Comparison of ENCODE assay signal across 20 cellular contexts in genomic region chr20:50898475-50898874, GRCh38. TPM values are rescaled to one million over a fixed set of nuclear protein-coding genes. Genes with fewer than 3 reads are reported as not detected.
A peak's percentile ranks its signal among the peaks of the same experiment; 100 is the strongest.
DNase-seq lines count a peak whose midpoint lies in the region; ATAC-seq, FAIRE-seq and TF ChIP-seq lines count a peak whose summit lies in the region.
"Had no signal": no experiment of that assay in that cellular context is flagged by ENCODE, and none has a peak within 500 bp of the region (broad histone marks: within the 10 kb centered on the region; RNA-seq: fewer than 3 reads in every experiment).

No MANE protein-coding gene starts in this region.

- intact Hi-C loops in activated CD4-positive, alpha-beta T cell treated with anti-CD3 and anti-CD28 coated beads for 36 hours (cut with DNase I, micrococcal nuclease), result no loop called here
- intact Hi-C loops in testis (cut with DNase I; ENCODE audit: low total_unique reads) (no loop called here), posterior cingulate gyrus (cut with DNase I) (no loop called here)

- H4K20me1 ChIP-seq in hepatocyte (ENCODE audit: insufficient read depth, poor library complexity, severe bottlenecking) (peaks cover 49% of the 10 kb centered on the region), SK-N-SH (ENCODE audit: insufficient read depth) (peaks cover 70% of the 10 kb centered on the region)

- 96% methylated on average over 1 of the region's 1 CpG for WGBS in hepatocyte (ENCODE audit: low lambda C conversion rate, missing lambda C conversion rate)
- WGBS in testis, 2 donors, result 80 to 90% methylated on average over 1 of the region's 1 CpG
- 100% methylated on average over 1 of the region's 1 CpG for WGBS in SK-N-SH (ENCODE audit: low lambda C conversion rate)

- no peak for FAIRE-seq in GM12891 (lab: Jason Lieb, UNC)
- FAIRE-seq: D721Med had no signal

- no peaks in the 10 kb centered on the region for H3K27me3 ChIP-seq in hepatocyte
- H3K27me3 ChIP-seq in testis, result no peaks in the 10 kb centered on the region
- no peaks in the 10 kb centered on the region for H3K27me3 ChIP-seq in SK-N-SH (ENCODE audit: insufficient read depth)
- H3K27me3 ChIP-seq: BLaER1, ovary, sigmoid colon, upper lobe of left lung had no signal

- H3K9ac ChIP-seq in SK-N-SH, result no peak overlapping the region
- H3K9ac ChIP-seq: BLaER1 had no signal

- peaks cover 10% of the 10 kb centered on the region for H3K4me1 Mint-ChIP-seq in activated CD4-positive, alpha-beta T cell treated with anti-CD3 and anti-CD28 coated beads for 36 hours
- H3K4me1 Mint-ChIP-seq in activated naive CD8-positive, alpha-beta T cell treated with anti-CD3 and anti-CD28 coated beads, Interleukin-2, amount 10 ng/mL, durations not matched to agents 7 days and 5 days, result peaks cover 9% of the 10 kb centered on the region
- H3K4me1 Mint-ChIP-seq: H9 had no signal

- H3K9me3 Mint-ChIP-seq in activated CD4-positive, alpha-beta T cell treated with anti-CD3 and anti-CD28 coated beads for 36 hours (ENCODE audit: low read depth), result no peaks in the 10 kb centered on the region
- no peaks in the 10 kb centered on the region for H3K9me3 Mint-ChIP-seq in activated naive CD8-positive, alpha-beta T cell treated with anti-CD3 and anti-CD28 coated beads, Interleukin-2, amount 10 ng/mL, durations not matched to agents 7 days and 5 days
- H3K9me3 Mint-ChIP-seq: H9 had no signal

- H2AFZ ChIP-seq in hepatocyte (no peak overlapping the region), SK-N-SH (ENCODE audit: low read depth) (no peak overlapping the region)

- H3K4me3 ChIP-seq in hepatocyte, result no peak overlapping the region
- H3K4me3 ChIP-seq in testis, result no peak overlapping the region
- H3K4me3 ChIP-seq in SK-N-SH (ENCODE audit: low read depth in 2 of 2, low read length in 1 of 2), result no peak overlapping the region
- H3K4me3 ChIP-seq: BLaER1, ovary, sigmoid colon, upper lobe of left lung had no signal

- POLR2A ChIA-PET in activated CD4-positive, alpha-beta T cell treated with anti-CD3 and anti-CD28 coated beads for 36 hours (lab: Charles Lee), result no interaction called here
- POLR2A ChIA-PET in activated naive CD8-positive, alpha-beta T cell treated with anti-CD3 and anti-CD28 coated beads, Interleukin-2, amount 10 ng/mL, durations not matched to agents 7 days and 5 days (lab: Charles Lee), result interaction anchor here (0.6 to 0.9 kb wide), 2 partner anchors 21 to 104 kb away, joined by 3 to 4 read pairs; no protein-coding TSS in a partner anchor
- POLR2A ChIA-PET in SK-N-SH (lab: Yijun Ruan, JAX), result no interaction called here

- no peak overlapping the region for H3K4me2 ChIP-seq in hepatocyte
- H3K4me2 ChIP-seq in SK-N-SH, result no peak overlapping the region
- H3K4me2 ChIP-seq: BLaER1 had no signal

- H3K27me3 Mint-ChIP-seq in activated CD4-positive, alpha-beta T cell treated with anti-CD3 and anti-CD28 coated beads for 36 hours, result no peaks in the 10 kb centered on the region
- no peaks in the 10 kb centered on the region for H3K27me3 Mint-ChIP-seq in activated naive CD8-positive, alpha-beta T cell treated with anti-CD3 and anti-CD28 coated beads, Interleukin-2, amount 10 ng/mL, durations not matched to agents 7 days and 5 days

- no peak for ATAC-seq in activated CD4-positive, alpha-beta T cell treated with anti-CD3 and anti-CD28 coated beads for 36 hours
- ATAC-seq in activated naive CD8-positive, alpha-beta T cell treated with anti-CD3 and anti-CD28 coated beads, Interleukin-2, amount 10 ng/mL, durations not matched to agents 7 days and 5 days (ENCODE audit: low read depth), result no peak

- H3K36me3 Mint-ChIP-seq in activated CD4-positive, alpha-beta T cell treated with anti-CD3 and anti-CD28 coated beads for 36 hours (ENCODE audit: low read depth), result peaks cover 51% of the 10 kb centered on the region
- H3K36me3 Mint-ChIP-seq in activated naive CD8-positive, alpha-beta T cell treated with anti-CD3 and anti-CD28 coated beads, Interleukin-2, amount 10 ng/mL, durations not matched to agents 7 days and 5 days, result peaks cover 33% of the 10 kb centered on the region

- H3K27ac ChIP-seq in hepatocyte (peak overlapping the region; percentile 28), testis (no peak overlapping the region), SK-N-SH (ENCODE audit: low read depth in 2 of 2, low read length in 1 of 2) (no peak overlapping the region)
- H3K27ac ChIP-seq: BLaER1, ovary, sigmoid colon, upper lobe of left lung had no signal

- H3K9me3 ChIP-seq in hepatocyte (ENCODE audit: low read depth), result no peaks in the 10 kb centered on the region
- H3K9me3 ChIP-seq in testis, result no peaks in the 10 kb centered on the region
- no peaks in the 10 kb centered on the region for H3K9me3 ChIP-seq in SK-N-SH
- H3K9me3 ChIP-seq: BLaER1, ovary, sigmoid colon, upper lobe of left lung had no signal

- no peaks in the 10 kb centered on the region for H3K36me3 ChIP-seq in hepatocyte (replicated peaks; ENCODE audit: insufficient read depth, low read depth)
- no peaks in the 10 kb centered on the region for H3K36me3 ChIP-seq in testis (ENCODE audit: low read depth, missing control alignments)
- H3K36me3 ChIP-seq in SK-N-SH (replicated peaks in 1 of 2; ENCODE audit: control insufficient read depth in 1 of 2, insufficient read depth in 2 of 2, low read length in 1 of 2), result peaks cover 84 to 93% of the 10 kb centered on the region in 2 experiments
- H3K36me3 ChIP-seq: ovary had no signal

- no peak overlapping the region for H3K4me3 Mint-ChIP-seq in activated CD4-positive, alpha-beta T cell treated with anti-CD3 and anti-CD28 coated beads for 36 hours
- no peak overlapping the region for H3K4me3 Mint-ChIP-seq in activated naive CD8-positive, alpha-beta T cell treated with anti-CD3 and anti-CD28 coated beads, Interleukin-2, amount 10 ng/mL, durations not matched to agents 7 days and 5 days
- H3K4me3 Mint-ChIP-seq: H9 had no signal

- no peak for TF ChIP-seq EP300 in SK-N-SH (IDR thresholded peaks at IDR 0.05; ENCODE audit: borderline replicate concordance in 1 of 2, low read depth in 1 of 2, low read length in 1 of 2)

- no peak for TF ChIP-seq CTCF in hepatocyte (IDR thresholded peaks at IDR 0.05; ENCODE audit: poor library complexity)
- no peak for TF ChIP-seq CTCF in testis (IDR thresholded peaks at IDR 0.05)
- TF ChIP-seq CTCF in SK-N-SH (IDR thresholded peaks at IDR 0.05), result no peak

- peaks cover 13% of the 10 kb centered on the region for H3K4me1 ChIP-seq in hepatocyte (ENCODE audit: insufficient read depth)
- peaks cover 4% of the 10 kb centered on the region for H3K4me1 ChIP-seq in testis
- no peaks in the 10 kb centered on the region; a peak in 1 of 4 replicates for H3K4me1 ChIP-seq in SK-N-SH (ENCODE audit: control insufficient read depth in 1 of 2, insufficient read depth in 2 of 2, low read depth in 1 of 2, low read length in 1 of 2)
- H3K4me1 ChIP-seq: BLaER1 had no signal

- H3K27ac Mint-ChIP-seq in activated CD4-positive, alpha-beta T cell treated with anti-CD3 and anti-CD28 coated beads for 36 hours, result peak overlapping the region; percentile 84
- peak overlapping the region; percentile 57 for H3K27ac Mint-ChIP-seq in activated naive CD8-positive, alpha-beta T cell treated with anti-CD3 and anti-CD28 coated beads, Interleukin-2, amount 10 ng/mL, durations not matched to agents 7 days and 5 days

- no peak for TF ChIP-seq POLR2A in GM12891 (IDR thresholded peaks at IDR 0.05; ENCODE audit: low read depth, low read length)
- no peak for TF ChIP-seq POLR2A in testis (IDR thresholded peaks at IDR 0.05)

- peaks cover 13% of the 10 kb centered on the region for H3F3A ChIP-seq in SK-N-SH (replicated peaks; ENCODE audit: insufficient read depth)

- CTCF ChIA-PET in activated CD4-positive, alpha-beta T cell treated with anti-CD3 and anti-CD28 coated beads for 36 hours (lab: Charles Lee), result interaction anchor here (0.6 to 1.6 kb wide), 4 partner anchors 10 to 104 kb away, joined by 3 to 6 read pairs (median 4); partner anchors contain the start of gene BCAS4
- CTCF ChIA-PET in SK-N-SH (lab: Yijun Ruan, JAX), result interaction anchor here (1.7 to 3.7 kb wide), 4 partner anchors 13 to 104 kb away, joined by 5 to 19 read pairs (median 8); partner anchors contain the start of genes ADNP and BCAS4

- no peak for TF ChIP-seq RAD21 in SK-N-SH (IDR thresholded peaks at IDR 0.05; ENCODE audit: low read length)

- H3K9me2 ChIP-seq in hepatocyte (replicated peaks; ENCODE audit: insufficient read depth) (no peaks in the 10 kb centered on the region), SK-N-SH (no peaks in the 10 kb centered on the region)

- DNase-seq in activated CD4-positive, alpha-beta T cell treated with anti-CD3 and anti-CD28 coated beads for 36 hours, result no peak
- DNase-seq in activated CD4-positive, alpha-beta T cell treated with anti-CD3 and anti-CD28 coated beads for 48 hours, result no peak
- DNase-seq in GM12891 (ENCODE audit: insufficient read length, low spot score) (no peak), hepatocyte (ENCODE audit: low spot score) (no peak), testis (no peak), posterior cingulate gyrus (no peak), SK-N-SH (no peak)
- DNase-seq in activated naive CD8-positive, alpha-beta T cell treated with anti-CD3 and anti-CD28 coated beads, Interleukin-2, amount 10 ng/mL, durations not matched to agents 7 days and 5 days, result no peak
- DNase-seq: 8988T; activated effector memory CD4-positive, alpha-beta T cell treated with anti-CD3 and anti-CD28 coated beads, Interleukin-2, amount 50 U/mL, for 16 hours; H9; hippocampal formation; islet precursor cell; NCI-H524 treated with DMSO at 0.1 percent for 48 hours; ovary; sigmoid colon; stimulated activated naive CD4-positive, alpha-beta T cell; upper lobe of left lung had no signal

- peaks cover 98% of the 10 kb centered on the region for H3K79me2 ChIP-seq in hepatocyte
- peaks cover 99% of the 10 kb centered on the region for H3K79me2 ChIP-seq in SK-N-SH (ENCODE audit: insufficient read depth)

RNA-seq across cellular contexts. Expression of gene ADNP, which starts 32.8 kb away (rescaled TPM):
- 10 to 100 TPM; 61.0 to 86.1 TPM for total RNA-seq in activated CD4-positive, alpha-beta T cell treated with anti-CD3 and anti-CD28 coated beads for 36 hours
- polyA plus RNA-seq in GM12891 (2012; ENCODE audit: low read depth, missing spikeins), result 20.3 TPM
- total RNA-seq in activated naive CD8-positive, alpha-beta T cell treated with anti-CD3 and anti-CD28 coated beads, Interleukin-2, amount 10 ng/mL, durations not matched to agents 7 days and 5 days, result 10 to 100 TPM; 75.1 to 77.6 TPM
- total RNA-seq in hepatocyte (43.7 and 44.3 TPM in 2 replicates), testis (100 to 1,000 TPM; 101 to 110 TPM)
- polyA plus RNA-seq in hepatocyte (12.5 and 13.1 TPM in 2 replicates), testis (ENCODE audit: insufficient read depth, low read depth, low replicate concordance) (83.5 TPM), SK-N-SH (2012; rRNA removed) (13.3 TPM in 2 replicates)
- polyA plus RNA-seq in SK-N-SH (2012; cell fraction: cytosol; rRNA removed), result 21.5 and 22.5 TPM in 2 replicates
- polyA plus RNA-seq in SK-N-SH (2012; cell fraction: nucleus; rRNA removed), result 27.6 and 49.7 TPM in 2 replicates

RNA-seq across cellular contexts. Expression of gene DPM1, which starts 59.9 kb away (rescaled TPM):
- total RNA-seq in activated CD4-positive, alpha-beta T cell treated with anti-CD3 and anti-CD28 coated beads for 36 hours, result 10 to 100 TPM; 55.6 to 72.1 TPM
- 54.4 TPM for polyA plus RNA-seq in GM12891 (2012; ENCODE audit: low read depth, missing spikeins)
- total RNA-seq in activated naive CD8-positive, alpha-beta T cell treated with anti-CD3 and anti-CD28 coated beads, Interleukin-2, amount 10 ng/mL, durations not matched to agents 7 days and 5 days, result 10 to 100 TPM; 48.1 to 48.9 TPM
- total RNA-seq in hepatocyte, result 84.3 and 85.0 TPM in 2 replicates
- 72.9 and 77.8 TPM in 2 replicates for polyA plus RNA-seq in hepatocyte
- total RNA-seq in testis, result 10 to 100 TPM; 44.5 to 54.3 TPM
- polyA plus RNA-seq in testis (ENCODE audit: insufficient read depth, low read depth, low replicate concordance), result 71.0 TPM
- 72.1 and 109 TPM in 2 replicates for polyA plus RNA-seq in SK-N-SH (2012; rRNA removed)
- polyA plus RNA-seq in SK-N-SH (2012; cell fraction: cytosol; rRNA removed), result 119 and 126 TPM in 2 replicates
- 26.5 and 45.0 TPM in 2 replicates for polyA plus RNA-seq in SK-N-SH (2012; cell fraction: nucleus; rRNA removed)
